ENCODE assay signal across 14 cellular contexts in genomic region chr6:145332001-145332400, GRCh38.
"Had no signal": no experiment of that assay in that cellular context is flagged by ENCODE, and none has a peak within 500 bp of the region (broad histone marks: within the 10 kb centered on the region; RNA-seq: fewer than 3 reads in every experiment).

No MANE protein-coding gene starts in this region.

- H3K27me3 Mint-ChIP-seq: activated B cell treated with CpG ODN at 0.5 μM for 24 hours; activated CD4-positive, alpha-beta T cell treated with anti-CD3 and anti-CD28 coated beads, Interleukin-2, amount 10 ng/mL, durations not matched to agents 24 days and 14 days; activated naive CD4-positive, alpha-beta T cell treated with anti-CD3 and anti-CD28 coated beads, Interleukin-2, amount 10 ng/mL, durations not matched to agents 7 days and 5 days; brain; memory B cell had no signal

- DNase-seq: activated B cell treated with CpG ODN at 0.5 μM for 24 hours; activated CD4-positive, alpha-beta T cell treated with anti-CD3 and anti-CD28 coated beads, Interleukin-2, amount 10 ng/mL, durations not matched to agents 24 days and 14 days; activated CD8-positive, alpha-beta memory T cell treated with anti-CD3 and anti-CD28 coated beads for 24 hours; activated naive CD4-positive, alpha-beta T cell treated with anti-CD3 and anti-CD28 coated beads, Interleukin-2, amount 10 ng/mL, durations not matched to agents 7 days and 5 days; dermis blood vessel endothelial cell; endodermal cell; pancreas; small intestine; T-helper 17 cell had no signal

- H3K4me1 ChIP-seq: pancreas, tibial nerve had no signal

- H3K9me3 Mint-ChIP-seq: activated B cell treated with CpG ODN at 0.5 μM for 24 hours; activated CD4-positive, alpha-beta T cell treated with anti-CD3 and anti-CD28 coated beads, Interleukin-2, amount 10 ng/mL, durations not matched to agents 24 days and 14 days; activated naive CD4-positive, alpha-beta T cell treated with anti-CD3 and anti-CD28 coated beads, Interleukin-2, amount 10 ng/mL, durations not matched to agents 7 days and 5 days; brain; endodermal cell; memory B cell; stimulated activated effector memory CD8-positive, alpha-beta T cell treated with anti-CD3 and anti-CD28 coated beads, Interleukin-12 subunit alpha, Interleukin-12 subunit beta, amount 100 ng/mL, for 72 hours had no signal

- H3K4me3 Mint-ChIP-seq: activated B cell treated with CpG ODN at 0.5 μM for 24 hours; activated CD4-positive, alpha-beta T cell treated with anti-CD3 and anti-CD28 coated beads, Interleukin-2, amount 10 ng/mL, durations not matched to agents 24 days and 14 days; activated naive CD4-positive, alpha-beta T cell treated with anti-CD3 and anti-CD28 coated beads, Interleukin-2, amount 10 ng/mL, durations not matched to agents 7 days and 5 days; brain; endodermal cell; memory B cell; stimulated activated effector memory CD8-positive, alpha-beta T cell treated with anti-CD3 and anti-CD28 coated beads, Interleukin-12 subunit alpha, Interleukin-12 subunit beta, amount 100 ng/mL, for 72 hours; T-helper 17 cell had no signal

- H3K27me3 ChIP-seq: pancreas, tibial nerve had no signal

- H3K9me3 ChIP-seq: pancreas, tibial nerve had no signal

- ATAC-seq: left lobe of liver; pancreas; stimulated activated effector memory CD8-positive, alpha-beta T cell treated with anti-CD3 and anti-CD28 coated beads, Interleukin-12 subunit alpha, Interleukin-12 subunit beta, amount 100 ng/mL, for 72 hours; T-helper 17 cell had no signal

- H3K4me3 ChIP-seq: pancreas, tibial nerve had no signal

- H3K27ac Mint-ChIP-seq: activated B cell treated with CpG ODN at 0.5 μM for 24 hours; activated CD4-positive, alpha-beta T cell treated with anti-CD3 and anti-CD28 coated beads, Interleukin-2, amount 10 ng/mL, durations not matched to agents 24 days and 14 days; activated naive CD4-positive, alpha-beta T cell treated with anti-CD3 and anti-CD28 coated beads, Interleukin-2, amount 10 ng/mL, durations not matched to agents 7 days and 5 days; brain; endodermal cell; memory B cell; stimulated activated effector memory CD8-positive, alpha-beta T cell treated with anti-CD3 and anti-CD28 coated beads, Interleukin-12 subunit alpha, Interleukin-12 subunit beta, amount 100 ng/mL, for 72 hours; T-helper 17 cell had no signal

- H3K4me1 Mint-ChIP-seq: activated B cell treated with CpG ODN at 0.5 μM for 24 hours; activated CD4-positive, alpha-beta T cell treated with anti-CD3 and anti-CD28 coated beads, Interleukin-2, amount 10 ng/mL, durations not matched to agents 24 days and 14 days; activated naive CD4-positive, alpha-beta T cell treated with anti-CD3 and anti-CD28 coated beads, Interleukin-2, amount 10 ng/mL, durations not matched to agents 7 days and 5 days; endodermal cell; memory B cell; stimulated activated effector memory CD8-positive, alpha-beta T cell treated with anti-CD3 and anti-CD28 coated beads, Interleukin-12 subunit alpha, Interleukin-12 subunit beta, amount 100 ng/mL, for 72 hours; T-helper 17 cell had no signal

- H3K36me3 ChIP-seq: pancreas, tibial nerve had no signal

- H3K36me3 Mint-ChIP-seq: activated naive CD4-positive, alpha-beta T cell treated with anti-CD3 and anti-CD28 coated beads, Interleukin-2, amount 10 ng/mL, durations not matched to agents 7 days and 5 days; brain; memory B cell; stimulated activated effector memory CD8-positive, alpha-beta T cell treated with anti-CD3 and anti-CD28 coated beads, Interleukin-12 subunit alpha, Interleukin-12 subunit beta, amount 100 ng/mL, for 72 hours had no signal
